In genomic region chr2:193793914-193794313, GRCh38 we compare ENCODE assay signal across 1 cellular context.
TF ChIP-seq lines count a peak whose summit lies in the region.

No MANE protein-coding gene starts in this region.

TF ChIP-seq in SK-N-SH, 30 proteins besides CTCF, POLR2A, EP300 and RAD21 (continued from another document):
- TF ChIP-seq USF2 (IDR thresholded peaks at IDR 0.05; ENCODE audit: borderline replicate concordance, low read depth, low read length), result no peak
- no peak for TF ChIP-seq RFX5 (IDR thresholded peaks at IDR 0.05; ENCODE audit: low read length)
- peak; percentile 47; the same call in 1 of the 2 replicates for TF ChIP-seq JUND (IDR thresholded peaks at IDR 0.05)
- peak; percentile 42 for TF ChIP-seq TCF12 (IDR thresholded peaks at IDR 0.05)
